In the genomic region with DNA sequence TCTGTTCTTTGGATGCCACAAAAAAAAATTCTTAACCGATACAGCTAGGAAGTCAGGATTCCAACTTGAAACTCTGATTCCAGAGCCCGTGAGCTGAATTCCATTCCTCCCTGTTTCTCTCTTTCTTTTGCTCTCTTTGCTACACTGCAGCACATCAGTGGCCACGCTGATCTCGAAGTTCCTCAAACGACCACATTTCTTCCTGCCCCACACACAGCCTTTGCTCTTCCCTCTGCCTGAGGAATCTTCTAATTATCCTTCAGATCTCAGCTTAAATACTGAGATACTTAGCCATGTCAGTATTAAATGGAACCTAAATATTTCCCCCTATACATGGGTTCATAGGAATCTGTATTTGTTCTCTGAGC, we compare ENCODE assay signal across 12 cellular contexts.
DNase-seq lines count a peak whose midpoint lies in the region; ATAC-seq and TF ChIP-seq lines count a peak whose summit lies in the region.
"Had no signal": no experiment of that assay in that cellular context is flagged by ENCODE, and none has a peak within 500 bp of the region (broad histone marks: within the 10 kb centered on the region; RNA-seq: fewer than 3 reads in every experiment).

No MANE protein-coding gene starts in this region.

- no peaks in the 10 kb centered on the region for H3K79me2 ChIP-seq in Loucy (ENCODE audit: insufficient read depth, low read length)

- ATAC-seq in activated naive CD8-positive, alpha-beta T cell treated with anti-CD3 and anti-CD28 coated beads, Interleukin-2, amount 10 ng/mL, durations not matched to agents 7 days and 5 days (ENCODE audit: low read depth), result no peak
- no peak for ATAC-seq in HG03108 (IDR thresholded peaks at IDR 0.05; ENCODE audit: unreplicated experiment)

- H3K27me3 ChIP-seq in Loucy (ENCODE audit: insufficient read depth, low read length, poor library complexity, severe bottlenecking), result no peaks in the 10 kb centered on the region

- H3K36me3 Mint-ChIP-seq in T-helper 2 cell treated with Interferon-gamma antibody and Interleukin-4, amounts not matched to agents 5 μg/mL and 100 μg/mL, for 36 hours (ENCODE audit: low read depth), result peaks cover 5% of the 10 kb centered on the region
- H3K36me3 Mint-ChIP-seq in activated naive CD8-positive, alpha-beta T cell treated with anti-CD3 and anti-CD28 coated beads, Interleukin-2, amount 10 ng/mL, durations not matched to agents 7 days and 5 days, result peaks cover 16% of the 10 kb centered on the region
- H3K36me3 Mint-ChIP-seq in neural crest cell (ENCODE audit: low read depth), result peaks cover 6% of the 10 kb centered on the region

- H3K36me3 ChIP-seq in Loucy (ENCODE audit: insufficient read depth, low read length), result no peaks in the 10 kb centered on the region

- H3K9me3 Mint-ChIP-seq in T-helper 2 cell treated with Interferon-gamma antibody and Interleukin-4, amounts not matched to agents 5 μg/mL and 100 μg/mL, for 36 hours, result no peaks in the 10 kb centered on the region
- no peaks in the 10 kb centered on the region for H3K9me3 Mint-ChIP-seq in activated naive CD8-positive, alpha-beta T cell treated with anti-CD3 and anti-CD28 coated beads, Interleukin-2, amount 10 ng/mL, durations not matched to agents 7 days and 5 days
- no peaks in the 10 kb centered on the region for H3K9me3 Mint-ChIP-seq in neural crest cell

- TF ChIP-seq POLR2A in erythroblast (IDR thresholded peaks at IDR 0.05; ENCODE audit: low read length), result no peak

- peak overlapping the region; percentile 66 for H3K4me3 Mint-ChIP-seq in T-helper 2 cell treated with Interferon-gamma antibody and Interleukin-4, amounts not matched to agents 5 μg/mL and 100 μg/mL, for 36 hours
- H3K4me3 Mint-ChIP-seq in activated naive CD8-positive, alpha-beta T cell treated with anti-CD3 and anti-CD28 coated beads, Interleukin-2, amount 10 ng/mL, durations not matched to agents 7 days and 5 days, result peak overlapping the region; percentile 83
- peak overlapping the region; percentile 11 for H3K4me3 Mint-ChIP-seq in neural crest cell

- H3K9me3 ChIP-seq in Loucy (ENCODE audit: insufficient read depth, low read depth, low read length), result no peaks in the 10 kb centered on the region

- peak overlapping the region; percentile 38; the same call in 1 of the 2 replicates for H2AFZ ChIP-seq in Loucy (ENCODE audit: low read length)
- H2AFZ ChIP-seq: parathyroid adenoma, PC-9 had no signal

- H3K9me2 ChIP-seq in Loucy (replicated peaks; ENCODE audit: low read depth, low read length), result no peaks in the 10 kb centered on the region

- H3K27me3 Mint-ChIP-seq in T-helper 2 cell treated with Interferon-gamma antibody and Interleukin-4, amounts not matched to agents 5 μg/mL and 100 μg/mL, for 36 hours (ENCODE audit: low read depth), result no peaks in the 10 kb centered on the region
- H3K27me3 Mint-ChIP-seq in activated naive CD8-positive, alpha-beta T cell treated with anti-CD3 and anti-CD28 coated beads, Interleukin-2, amount 10 ng/mL, durations not matched to agents 7 days and 5 days, result no peaks in the 10 kb centered on the region
- no peaks in the 10 kb centered on the region for H3K27me3 Mint-ChIP-seq in neural crest cell (ENCODE audit: low read depth)

- TF ChIP-seq CTCF in Loucy (conservative IDR thresholded peaks at IDR 0.05; ENCODE audit: low read length), result no peak
- TF ChIP-seq CTCF in neural crest cell (conservative IDR thresholded peaks at IDR 0.05), result no peak

- H3F3A ChIP-seq in Loucy (ENCODE audit: low read depth), result no peaks in the 10 kb centered on the region

- no peaks in the 10 kb centered on the region for H4K20me1 ChIP-seq in Loucy (ENCODE audit: insufficient read depth, low read length, poor library complexity, severe bottlenecking)

- peaks cover 54% of the 10 kb centered on the region for H3K4me1 ChIP-seq in Loucy (ENCODE audit: insufficient read depth, low read length, poor library complexity, severe bottlenecking)

- no peak overlapping the region for H3K4me2 ChIP-seq in Loucy (ENCODE audit: low read depth, low read length, poor library complexity, severe bottlenecking)
- H3K4me2 ChIP-seq: PC-9 had no signal

- H3K27ac Mint-ChIP-seq in T-helper 2 cell treated with Interferon-gamma antibody and Interleukin-4, amounts not matched to agents 5 μg/mL and 100 μg/mL, for 36 hours, result peak overlapping the region; percentile 92
- peak overlapping the region; percentile 95 for H3K27ac Mint-ChIP-seq in activated naive CD8-positive, alpha-beta T cell treated with anti-CD3 and anti-CD28 coated beads, Interleukin-2, amount 10 ng/mL, durations not matched to agents 7 days and 5 days
- H3K27ac Mint-ChIP-seq in neural crest cell (ENCODE audit: unreplicated experiment), result peak overlapping the region; percentile 90

- H3K4me3 ChIP-seq in Loucy (ENCODE audit: low read length, poor library complexity, severe bottlenecking), result no peak overlapping the region
- H3K4me3 ChIP-seq: PC-9 had no signal

- DNase-seq in T-helper 2 cell treated with Interferon-gamma antibody and Interleukin-4, amounts not matched to agents 5 μg/mL and 100 μg/mL, for 36 hours (ENCODE audit: low spot score), result no peak
- DNase-seq in T-helper 2 cell, result no peak
- DNase-seq in activated naive CD8-positive, alpha-beta T cell treated with anti-CD3 and anti-CD28 coated beads, Interleukin-2, amount 10 ng/mL, durations not matched to agents 7 days and 5 days, result no peak
- DNase-seq in neural crest cell (ENCODE audit: low read depth, low spot score), result no peak
- DNase-seq in NCI-H1436 (lab: John Stamatoyannopoulos, UW), result no peak
- DNase-seq in erythroblast (lab: John Stamatoyannopoulos, UW), result no peak
- DNase-seq: aorta, NCI-H1694, PC-9 had no signal

- peaks cover 71% of the 10 kb centered on the region for H3K4me1 Mint-ChIP-seq in T-helper 2 cell treated with Interferon-gamma antibody and Interleukin-4, amounts not matched to agents 5 μg/mL and 100 μg/mL, for 36 hours (ENCODE audit: low read depth)
- H3K4me1 Mint-ChIP-seq in activated naive CD8-positive, alpha-beta T cell treated with anti-CD3 and anti-CD28 coated beads, Interleukin-2, amount 10 ng/mL, durations not matched to agents 7 days and 5 days, result peaks cover 62% of the 10 kb centered on the region
- peaks cover 75% of the 10 kb centered on the region for H3K4me1 Mint-ChIP-seq in neural crest cell

- H3K9ac ChIP-seq in Loucy (ENCODE audit: low read depth, low read length, poor library complexity, severe bottlenecking), result no peak overlapping the region
- H3K9ac ChIP-seq: parathyroid adenoma had no signal

- POLR2A ChIA-PET in activated naive CD8-positive, alpha-beta T cell treated with anti-CD3 and anti-CD28 coated beads, Interleukin-2, amount 10 ng/mL, durations not matched to agents 7 days and 5 days (lab: Charles Lee), result interaction anchor here (0.7 to 3.3 kb wide), 7 partner anchors 11 to 87 kb away, joined by 3 to 21 read pairs (median 5); no protein-coding TSS in a partner anchor

Comparison
In these comparisons a context has a peak if more than half of its experiments do, and no peak if none do; other contexts are left out.
1. H3K4me3 Mint-ChIP-seq: peak in every context shown above with its lines; median percentile 83 in activated naive CD8-positive, alpha-beta T cell treated with anti-CD3 and anti-CD28 coated beads, Interleukin-2, amount 10 ng/mL, durations not matched to agents 7 days and 5 days; 66 in T-helper 2 cell treated with Interferon-gamma antibody and Interleukin-4, amounts not matched to agents 5 μg/mL and 100 μg/mL, for 36 hours; 11 in neural crest cell.